1 cellular context compared by ENCODE assay signal in the genomic region with DNA sequence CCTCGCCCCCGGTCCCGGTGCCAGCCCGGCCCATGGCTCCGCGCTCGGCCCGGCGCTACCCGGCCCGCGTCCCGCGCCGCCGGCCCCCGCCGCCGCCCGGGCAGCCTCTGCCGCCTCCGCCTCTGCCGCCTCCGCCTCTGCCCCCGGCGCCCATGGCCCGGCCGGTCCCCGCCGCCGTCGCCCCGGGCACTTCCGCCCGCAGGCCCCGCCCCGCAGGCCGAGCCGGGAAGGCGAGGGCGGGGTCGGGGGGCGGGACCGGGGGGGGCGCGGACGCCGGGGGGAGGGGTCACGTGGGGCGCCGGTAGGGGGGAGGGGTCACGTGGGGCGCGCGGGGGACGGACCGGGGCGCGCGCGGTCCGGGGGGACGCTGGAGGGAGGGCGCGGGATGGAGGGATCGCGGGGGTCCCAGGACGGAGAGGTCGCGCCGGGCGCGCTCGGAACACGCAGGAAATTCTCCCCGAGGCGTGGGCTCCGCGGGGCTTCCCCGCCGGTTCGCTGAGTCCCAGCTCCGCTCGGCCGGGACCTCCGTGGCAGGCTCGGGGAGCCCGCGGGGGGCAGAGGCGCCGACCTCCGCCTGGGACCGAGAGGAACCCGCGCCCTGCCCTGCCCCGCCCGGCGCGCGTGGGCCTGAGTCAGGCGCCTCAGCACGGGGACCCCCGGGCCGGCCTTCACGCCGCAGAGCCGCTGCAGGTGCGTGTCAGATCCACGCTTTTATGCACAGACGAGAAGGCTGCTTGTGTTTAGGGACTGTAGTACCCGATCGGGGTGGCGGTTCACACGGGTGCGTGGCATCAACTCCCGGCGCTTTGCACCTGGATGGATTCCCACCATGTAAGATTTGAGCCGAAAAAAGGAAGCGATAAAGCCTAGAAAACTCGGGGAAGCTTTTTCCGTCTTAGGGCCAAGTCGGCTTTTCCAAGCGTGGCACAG.
TF ChIP-seq lines count a peak whose summit lies in the region.

A gene with protein sequence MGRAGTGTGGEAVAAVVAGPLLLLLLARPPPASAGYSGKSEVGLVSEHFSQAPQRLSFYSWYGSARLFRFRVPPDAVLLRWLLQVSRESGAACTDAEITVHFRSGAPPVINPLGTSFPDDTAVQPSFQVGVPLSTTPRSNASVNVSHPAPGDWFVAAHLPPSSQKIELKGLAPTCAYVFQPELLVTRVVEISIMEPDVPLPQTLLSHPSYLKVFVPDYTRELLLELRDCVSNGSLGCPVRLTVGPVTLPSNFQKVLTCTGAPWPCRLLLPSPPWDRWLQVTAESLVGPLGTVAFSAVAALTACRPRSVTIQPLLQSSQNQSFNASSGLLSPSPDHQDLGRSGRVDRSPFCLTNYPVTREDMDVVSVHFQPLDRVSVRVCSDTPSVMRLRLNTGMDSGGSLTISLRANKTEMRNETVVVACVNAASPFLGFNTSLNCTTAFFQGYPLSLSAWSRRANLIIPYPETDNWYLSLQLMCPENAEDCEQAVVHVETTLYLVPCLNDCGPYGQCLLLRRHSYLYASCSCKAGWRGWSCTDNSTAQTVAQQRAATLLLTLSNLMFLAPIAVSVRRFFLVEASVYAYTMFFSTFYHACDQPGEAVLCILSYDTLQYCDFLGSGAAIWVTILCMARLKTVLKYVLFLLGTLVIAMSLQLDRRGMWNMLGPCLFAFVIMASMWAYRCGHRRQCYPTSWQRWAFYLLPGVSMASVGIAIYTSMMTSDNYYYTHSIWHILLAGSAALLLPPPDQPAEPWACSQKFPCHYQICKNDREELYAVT (minus strand): TSS at position 191 of the 930 bp plus-strand sequence. CDS start 157 bp downstream, at position 34.

TF ChIP-seq in Ishikawa, 13 proteins besides CTCF, POLR2A, EP300 and RAD21 (continued from another document):
- TF ChIP-seq, protein P1, sequence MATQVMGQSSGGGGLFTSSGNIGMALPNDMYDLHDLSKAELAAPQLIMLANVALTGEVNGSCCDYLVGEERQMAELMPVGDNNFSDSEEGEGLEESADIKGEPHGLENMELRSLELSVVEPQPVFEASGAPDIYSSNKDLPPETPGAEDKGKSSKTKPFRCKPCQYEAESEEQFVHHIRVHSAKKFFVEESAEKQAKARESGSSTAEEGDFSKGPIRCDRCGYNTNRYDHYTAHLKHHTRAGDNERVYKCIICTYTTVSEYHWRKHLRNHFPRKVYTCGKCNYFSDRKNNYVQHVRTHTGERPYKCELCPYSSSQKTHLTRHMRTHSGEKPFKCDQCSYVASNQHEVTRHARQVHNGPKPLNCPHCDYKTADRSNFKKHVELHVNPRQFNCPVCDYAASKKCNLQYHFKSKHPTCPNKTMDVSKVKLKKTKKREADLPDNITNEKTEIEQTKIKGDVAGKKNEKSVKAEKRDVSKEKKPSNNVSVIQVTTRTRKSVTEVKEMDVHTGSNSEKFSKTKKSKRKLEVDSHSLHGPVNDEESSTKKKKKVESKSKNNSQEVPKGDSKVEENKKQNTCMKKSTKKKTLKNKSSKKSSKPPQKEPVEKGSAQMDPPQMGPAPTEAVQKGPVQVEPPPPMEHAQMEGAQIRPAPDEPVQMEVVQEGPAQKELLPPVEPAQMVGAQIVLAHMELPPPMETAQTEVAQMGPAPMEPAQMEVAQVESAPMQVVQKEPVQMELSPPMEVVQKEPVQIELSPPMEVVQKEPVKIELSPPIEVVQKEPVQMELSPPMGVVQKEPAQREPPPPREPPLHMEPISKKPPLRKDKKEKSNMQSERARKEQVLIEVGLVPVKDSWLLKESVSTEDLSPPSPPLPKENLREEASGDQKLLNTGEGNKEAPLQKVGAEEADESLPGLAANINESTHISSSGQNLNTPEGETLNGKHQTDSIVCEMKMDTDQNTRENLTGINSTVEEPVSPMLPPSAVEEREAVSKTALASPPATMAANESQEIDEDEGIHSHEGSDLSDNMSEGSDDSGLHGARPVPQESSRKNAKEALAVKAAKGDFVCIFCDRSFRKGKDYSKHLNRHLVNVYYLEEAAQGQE (IDR thresholded peaks at IDR 0.05; ENCODE audit: low read depth): no peak
- TF ChIP-seq TCF12 (IDR thresholded peaks at IDR 0.05; ENCODE audit: low read depth): no peak
- no peak for TF ChIP-seq CEBPB (IDR thresholded peaks at IDR 0.05)
- no peak for TF ChIP-seq CREB1 (IDR thresholded peaks at IDR 0.05; ENCODE audit: low read depth)
- TF ChIP-seq, protein P2, sequence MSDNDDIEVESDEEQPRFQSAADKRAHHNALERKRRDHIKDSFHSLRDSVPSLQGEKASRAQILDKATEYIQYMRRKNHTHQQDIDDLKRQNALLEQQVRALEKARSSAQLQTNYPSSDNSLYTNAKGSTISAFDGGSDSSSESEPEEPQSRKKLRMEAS (IDR thresholded peaks at IDR 0.05): no peak
- peak; percentile 37; the same call in 1 of the 2 replicates for TF ChIP-seq TAF1 (IDR thresholded peaks at IDR 0.05; ENCODE audit: low read depth)
- TF ChIP-seq TEAD4 (IDR thresholded peaks at IDR 0.05): no peak
- no peak for TF ChIP-seq FOXM1 (IDR thresholded peaks at IDR 0.05; ENCODE audit: borderline replicate concordance, low read depth)
